In genomic region chr10:30583778-30584415, GRCh38 we compare ENCODE assay signal across 8 cellular contexts. TPM values are rescaled to one million over a fixed set of nuclear protein-coding genes. Genes with fewer than 3 reads are reported as not detected.
DNase-seq lines count a peak whose midpoint lies in the region; ATAC-seq, FAIRE-seq and TF ChIP-seq lines count a peak whose summit lies in the region.

No MANE protein-coding gene starts in this region.

- peaks cover 22% of the 10 kb centered on the region for H3K4me1 Mint-ChIP-seq in nephron

- H3K36me3 Mint-ChIP-seq in nephron (ENCODE audit: low read depth), result no peaks in the 10 kb centered on the region

- ATAC-seq in A549 (peak; percentile 91 to 94), HG03064 (IDR thresholded peaks at IDR 0.05; ENCODE audit: low read depth, unreplicated experiment) (peak; percentile 55), GM19397 (IDR thresholded peaks at IDR 0.05; ENCODE audit: unreplicated experiment) (no peak)

- H3K36me3 ChIP-seq in SJSA1, result no peaks in the 10 kb centered on the region
- no peaks in the 10 kb centered on the region for H3K36me3 ChIP-seq in esophagus squamous epithelium

- POLR2A ChIA-PET in A549 (lab: Yijun Ruan, JAX), result interaction anchor here (1.0 to 1.8 kb wide), 4 partner anchors 22 to 161 kb away, joined by 4 to 13 read pairs (median 10); partner anchors contain the start of gene MAP3K8

- CTCF ChIA-PET in A549 (lab: Yijun Ruan, JAX), result interaction anchor here (1.1 to 14.8 kb wide), 11 partner anchors 8 to 224 kb away, joined by 3 to 216 read pairs (median 7); no protein-coding TSS in a partner anchor

- no peaks in the 10 kb centered on the region for H3K9me3 ChIP-seq in A549
- H3K9me3 ChIP-seq in SJSA1 (replicated peaks), result no peaks in the 10 kb centered on the region
- H3K9me3 ChIP-seq in esophagus squamous epithelium, result no peaks in the 10 kb centered on the region

- no peaks in the 10 kb centered on the region for H3K9me3 Mint-ChIP-seq in nephron

- 25% methylated on average over 15 of the region's 15 CpGs for WGBS in A549 (ENCODE audit: missing lambda C conversion rate)
- 24 to 31% methylated on average over 13 to 15 of the region's 15 CpGs for WGBS in esophagus squamous epithelium, 2 donors

- peak overlapping the region; percentile 72 to 88 for H3K27ac ChIP-seq in A549
- 0 out of 2 replicates have a peak overlapping the region, but pooled peaks have one; percentile 3 for H3K27ac ChIP-seq in SJSA1
- H3K27ac ChIP-seq in esophagus squamous epithelium, result peak overlapping the region; percentile 62 to 85 (median 75)

- H3K4me3 Mint-ChIP-seq in nephron, result peak overlapping the region; percentile 16 to 64 (median 51)

- TF ChIP-seq POLR2A in A549 (IDR thresholded peaks at IDR 0.05; ENCODE audit: low read length) (no peak), GM12891 (IDR thresholded peaks at IDR 0.05; ENCODE audit: low read depth, low read length) (no peak), esophagus squamous epithelium (IDR thresholded peaks at IDR 0.05) (no peak)

- H3K4me3 ChIP-seq in A549 (peak overlapping the region; percentile 29), SJSA1 (peak overlapping the region; percentile 28), esophagus squamous epithelium (peak overlapping the region; percentile 21 to 55 (median 30))

- no peaks in the 10 kb centered on the region for H3K27me3 Mint-ChIP-seq in nephron (ENCODE audit: low read depth)

- DNase-seq in A549 (ENCODE audit: low read depth in 1 of 2, low spot score in 1 of 2), result peak; percentile 74 to 89
- DNase-seq in GM12891 (ENCODE audit: insufficient read length, low spot score), result no peak
- peak; percentile 50 to 61 for DNase-seq in SJSA1 (ENCODE audit: low read depth in 1 of 2, low spot score in 2 of 2)
- DNase-seq in esophagus squamous epithelium (lab: John Stamatoyannopoulos, UW), result no peak
- no peak for DNase-seq in D341Med (ENCODE audit: low spot score)

- peak overlapping the region; percentile 73 for H3K4me2 ChIP-seq in A549

- 0 out of 5 replicates have a peak, but pooled peaks of 1 of the 2 experiments have one; percentile 22 for TF ChIP-seq RAD21 in A549 (conservative IDR thresholded peaks at IDR 0.05 in 1 of 2, IDR thresholded peaks at IDR 0.05 in 1 of 2)

- FAIRE-seq in A549 (lab: Jason Lieb, UNC) (peak; percentile 92), GM12891 (lab: Jason Lieb, UNC) (peak; percentile 85)

- H3K4me1 ChIP-seq in A549 (peaks cover 35% of the 10 kb centered on the region), SJSA1 (replicated peaks) (no peaks in the 10 kb centered on the region), esophagus squamous epithelium (peaks cover 10 to 29% (median 12%) of the 10 kb centered on the region in 3 donors)

- peak in 1 of 2 experiments; percentile 64; a peak in 1 of 5 replicates for TF ChIP-seq EP300 in A549 (IDR thresholded peaks at IDR 0.05)

- intact Hi-C loops in esophagus squamous epithelium (cut with DNase I), result no loop called here

- H3K27me3 ChIP-seq in SJSA1 (replicated peaks), result no peaks in the 10 kb centered on the region
- no peaks in the 10 kb centered on the region for H3K27me3 ChIP-seq in esophagus squamous epithelium

- no peak for TF ChIP-seq CTCF in A549 (IDR thresholded peaks at IDR 0.05)
- no peak for TF ChIP-seq CTCF in esophagus squamous epithelium (IDR thresholded peaks at IDR 0.05)
- TF ChIP-seq CTCF in nephron (IDR thresholded peaks at IDR 0.05; ENCODE audit: unreplicated experiment in 3 of 3), result no peak

- peak overlapping the region; percentile 55 to 80 (median 74) for H3K27ac Mint-ChIP-seq in nephron

TF ChIP-seq in A549, 52 proteins besides CTCF, POLR2A, EP300 and RAD21 (continues in another document):
- no peak for TF ChIP-seq REST (IDR thresholded peaks at IDR 0.05)
- TF ChIP-seq SMC3 (IDR thresholded peaks at IDR 0.05), result 0 out of 3 replicates have a peak, but pooled peaks have one; percentile 13
- TF ChIP-seq FOXS1 (CRISPR knock-in tag; IDR thresholded peaks at IDR 0.05), result no peak
- TF ChIP-seq FOSL2 (IDR thresholded peaks at IDR 0.05), result no peak
- TF ChIP-seq FOSL2 (CRISPR knock-in tag; IDR thresholded peaks at IDR 0.05), result peak; percentile 17; the same call in 1 of the 2 replicates
- TF ChIP-seq JUN (IDR thresholded peaks at IDR 0.05), result peak in 1 of 2 experiments; percentile 53; a peak in 1 of 5 replicates

TF ChIP-seq in GM12891, 5 proteins besides CTCF, POLR2A, EP300 and RAD21:
- TF ChIP-seq SPI1 (IDR thresholded peaks at IDR 0.05; ENCODE audit: low read depth, low read length) (peak; percentile 65; the same call in 1 of the 2 replicates), TAF1 (IDR thresholded peaks at IDR 0.05; ENCODE audit: low read depth, low read length) (no peak)

RNA-seq across cellular contexts. Expression of gene LYZL2, which starts 45.7 kb away (rescaled TPM):
- polyA plus RNA-seq in A549 (2011; rRNA removed), result not detected in 2 replicates
- polyA plus RNA-seq in A549 (2012; cell fraction: cytosol; rRNA removed), result not detected in 2 replicates
- not detected in 2 replicates for polyA plus RNA-seq in A549 (2012; cell fraction: nucleus; rRNA removed)
- polyA plus RNA-seq in A549 (2017; fragmentation: RNase III; extraction: RNeasy Plus Mini Kit Qiagen cat#74134 plus additional on column Dnase treatment), result not detected in 3 replicates
- not detected in 2 replicates for polyA minus RNA-seq in A549 (2011; rRNA and poly(A)+ RNA removed)
- not detected for polyA plus RNA-seq in GM12891 (2012; ENCODE audit: low read depth, missing spikeins)
- not detected in 2 replicates for total RNA-seq in SJSA1 (2014; rRNA removed; shearing (Covaris generic))
- not detected for total RNA-seq in esophagus squamous epithelium

Comparison
In these comparisons a context has a peak if more than half of its experiments do, and no peak if none do; other contexts are left out.
1. DNase-seq: peak in A549 (2 of 2) and SJSA1 (2 of 2); none in GM12891 (single experiment), esophagus squamous epithelium (single experiment) and D341Med (single experiment).
2. H3K27ac ChIP-seq: peak in every context shown above with its lines; median percentile 80 in A549; 75 in esophagus squamous epithelium; 3 in SJSA1.
3. Peak in every context shown above with its lines, with median percentiles within 50 percentile points of each other: H3K4me3 ChIP-seq.